In genomic region chr12:108477881-108478259, GRCh38 we compare ENCODE assay signal across 15 cellular contexts.
"Had no signal": no experiment of that assay in that cellular context is flagged by ENCODE, and none has a peak within 500 bp of the region (broad histone marks: within the 10 kb centered on the region; RNA-seq: fewer than 3 reads in every experiment).

No MANE protein-coding gene starts in this region.

- FAIRE-seq: HepG2 had no signal

- H3K4me2 ChIP-seq: KMS-11 had no signal

- ATAC-seq: HepG2 had no signal

- H3K9ac ChIP-seq: KMS-11 had no signal

- H3K27ac ChIP-seq: KMS-11, RWPE1 had no signal

- DNase-seq: IMR-90, Kasumi-1, NCI-H1092, NCI-H1105 treated with DMSO at 0.1 percent for 48 hours, NCI-H1417 treated with DMSO at 0.1 percent for 48 hours, NCI-H187, NCI-H2081 treated with DMSO at 0.1 percent for 48 hours, NCI-H2171, NCI-H345, NCI-H446 treated with DMSO at 0.1 percent for 48 hours, NCI-H510A treated with DMSO at 0.1 percent for 48 hours, SHP77 had no signal
